ENCODE assay signal across 12 cellular contexts in the genomic region with DNA sequence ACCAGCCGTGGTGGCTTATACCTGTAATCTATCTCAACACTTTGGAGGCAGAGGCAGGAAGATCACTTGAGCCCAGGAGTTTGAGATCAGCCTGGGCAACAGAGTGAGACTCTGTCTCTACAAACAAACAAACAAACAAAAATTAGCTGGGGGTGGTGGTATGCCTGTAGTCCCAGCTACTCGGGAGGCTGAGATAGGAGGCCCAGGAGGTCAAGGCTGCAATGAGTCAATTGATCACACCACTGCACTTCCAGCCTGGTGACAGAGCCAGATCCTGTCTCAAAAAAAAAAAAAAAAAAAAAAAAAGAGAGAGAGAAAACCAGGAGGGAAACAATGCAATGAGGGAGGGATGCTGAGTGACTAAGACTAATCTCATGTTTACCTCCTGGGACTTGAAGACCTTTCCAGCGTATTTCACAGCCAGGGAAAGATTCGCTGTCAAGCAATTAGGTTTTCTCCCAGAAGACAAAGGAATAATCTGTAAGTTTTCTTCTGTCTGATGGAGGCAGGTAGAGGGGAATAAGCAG.
"Had no signal": no experiment of that assay in that cellular context is flagged by ENCODE, and none has a peak within 500 bp of the region (broad histone marks: within the 10 kb centered on the region; RNA-seq: fewer than 3 reads in every experiment).

No MANE protein-coding gene starts in this region.

- H3K9me3 Mint-ChIP-seq: activated naive CD8-positive, alpha-beta T cell treated with anti-CD3 and anti-CD28 coated beads, Interleukin-2, amount 50 U/mL, for 24 hours; central memory CD8-positive, alpha-beta T cell; effector memory CD8-positive, alpha-beta T cell; T-cell had no signal

- H3K4me1 ChIP-seq: ascending aorta, left lung, pancreas, thyroid gland had no signal

- H3K4me1 Mint-ChIP-seq: activated naive CD8-positive, alpha-beta T cell treated with anti-CD3 and anti-CD28 coated beads, Interleukin-2, amount 50 U/mL, for 24 hours; central memory CD8-positive, alpha-beta T cell; T-cell had no signal

- H3K36me3 Mint-ChIP-seq: T-cell had no signal

- H3K27ac Mint-ChIP-seq: activated naive CD8-positive, alpha-beta T cell treated with anti-CD3 and anti-CD28 coated beads, Interleukin-2, amount 50 U/mL, for 24 hours; effector memory CD8-positive, alpha-beta T cell; T-cell had no signal

- H3K9me3 ChIP-seq: ascending aorta, left lung, pancreas, thyroid gland had no signal

- H3K27me3 ChIP-seq: ascending aorta, left lung, pancreas, thyroid gland had no signal

- H3K4me3 ChIP-seq: ascending aorta, left lung, pancreas, skin epidermis, thyroid gland had no signal

- H3K36me3 ChIP-seq: ascending aorta, left lung, pancreas, thyroid gland had no signal

- DNase-seq: activated CD4-positive, alpha-beta T cell treated with anti-CD3 and anti-CD28 coated beads for 4 hours; activated naive CD4-positive, alpha-beta T cell treated with Interleukin-2 at 50 U/mL for 16 hours; activated naive CD8-positive, alpha-beta T cell treated with anti-CD3 and anti-CD28 coated beads, Interleukin-2, amount 50 U/mL, for 24 hours; effector memory CD8-positive, alpha-beta T cell; glutamatergic neuron; left lung; pancreas; T-cell; thyroid gland had no signal

- H3K4me3 Mint-ChIP-seq: activated naive CD8-positive, alpha-beta T cell treated with anti-CD3 and anti-CD28 coated beads, Interleukin-2, amount 50 U/mL, for 24 hours; central memory CD8-positive, alpha-beta T cell; effector memory CD8-positive, alpha-beta T cell; T-cell had no signal
